ENCODE assay signal across 16 cellular contexts in the genomic region with DNA sequence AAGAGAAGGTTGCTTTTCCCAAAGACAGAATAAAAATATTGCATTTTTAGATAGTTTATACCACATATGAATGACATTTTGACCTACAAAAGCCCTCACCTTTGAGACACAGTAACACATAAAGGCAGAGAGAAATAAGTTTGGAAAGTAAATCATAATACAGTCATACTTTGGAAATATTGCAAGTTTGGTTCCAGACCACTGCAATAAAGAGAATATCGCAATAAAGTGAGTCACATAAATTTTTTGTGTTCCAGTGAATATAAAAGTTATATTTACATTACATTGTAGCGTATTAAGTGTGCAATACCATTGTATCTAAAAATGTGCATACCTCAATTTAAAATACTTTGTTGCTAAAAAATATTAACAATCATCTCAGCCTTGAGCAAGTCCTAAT. TPM values are rescaled to one million over a fixed set of nuclear protein-coding genes. Genes with fewer than 3 reads are reported as not detected.
DNase-seq lines count a peak whose midpoint lies in the region; ATAC-seq and TF ChIP-seq lines count a peak whose summit lies in the region.
"Had no signal": no experiment of that assay in that cellular context is flagged by ENCODE, and none has a peak within 500 bp of the region (broad histone marks: within the 10 kb centered on the region; RNA-seq: fewer than 3 reads in every experiment).

No MANE protein-coding gene starts in this region.

- H3K36me3 ChIP-seq in IMR-90 (ENCODE audit: control insufficient read depth, insufficient read depth, low read length) (no peaks in the 10 kb centered on the region), vagina (no peaks in the 10 kb centered on the region)
- H3K36me3 ChIP-seq: BE2C had no signal

- H2BK20ac ChIP-seq in IMR-90 (ENCODE audit: low read depth, low read length): no peak overlapping the region

- H3K27ac ChIP-seq in IMR-90 (ENCODE audit: insufficient read depth, low read length): no peak overlapping the region
- H3K27ac ChIP-seq in vagina: no peak overlapping the region

- no peak for TF ChIP-seq POLR2A in IMR-90 (IDR thresholded peaks at IDR 0.05; ENCODE audit: low read depth, low read length)
- no peak for TF ChIP-seq POLR2A in vagina (IDR thresholded peaks at IDR 0.05)

- no peak overlapping the region for H2AK5ac ChIP-seq in IMR-90 (ENCODE audit: low read depth, low read length)

- H3K4me3 ChIP-seq in IMR-90 (ENCODE audit: insufficient read depth, low read depth, low read length): no peak overlapping the region
- no peak overlapping the region for H3K4me3 ChIP-seq in fibroblast of pulmonary artery (replicated peaks; ENCODE audit: low read depth, low read length)
- H3K4me3 ChIP-seq in vagina: no peak overlapping the region

- CTCF ChIA-PET in IMR-90 (lab: Yijun Ruan, JAX): no interaction called here

- H3K56ac ChIP-seq in IMR-90 (ENCODE audit: extremely low read depth, insufficient read depth, low read length): no peak overlapping the region

- H2BK15ac ChIP-seq in IMR-90 (ENCODE audit: low read depth, low read length): no peak overlapping the region

- no TSS peak for BruUV-seq in IMR-90 (replicated peaks; lab: Mats Ljungman, UMichigan)

- H3K4me2 ChIP-seq in IMR-90 (ENCODE audit: low read depth, low read length): no peak overlapping the region

- POLR2A ChIA-PET in IMR-90 (lab: Charles Lee; ENCODE audit: unreplicated experiment): no interaction called here

- H3K4ac ChIP-seq in IMR-90 (ENCODE audit: low read depth, low read length): no peak overlapping the region

- dilution Hi-C loops in IMR-90 (cut with HindIII; ENCODE audit: low sequenced_read_pairs, unreplicated experiment): no loop called here

- no CpG with 5 or more reads among the region's 2 CpGs for WGBS in IMR-90 (ENCODE audit: extremely low coverage in 2 of 2, insufficient read length in 1 of 2), 2 experiments

- ATAC-seq in IMR-90 (ENCODE audit: low read depth) (no peak), HG02884 (IDR thresholded peaks at IDR 0.05; ENCODE audit: unreplicated experiment) (no peak)
- ATAC-seq: HepG2 had no signal

- TF ChIP-seq CTCF in IMR-90 (conservative IDR thresholded peaks at IDR 0.05; ENCODE audit: low read depth, low read length): no peak
- TF ChIP-seq CTCF in fibroblast of pulmonary artery (IDR thresholded peaks at IDR 0.05; ENCODE audit: low read length, missing control alignments): no peak
- no peak for TF ChIP-seq CTCF in vagina (IDR thresholded peaks at IDR 0.05)

- H2AFZ ChIP-seq in IMR-90 (replicated peaks; ENCODE audit: low read length, poor library complexity): no peak overlapping the region

- H3K4me1 ChIP-seq in IMR-90 (ENCODE audit: control insufficient read depth, insufficient read depth, low read length) (peaks cover 15% of the 10 kb centered on the region), vagina (no peaks in the 10 kb centered on the region)
- H3K4me1 ChIP-seq: BE2C, Caco-2 had no signal

- no peak overlapping the region for H3K9ac ChIP-seq in IMR-90 (ENCODE audit: low read depth, low read length)

- H4K8ac ChIP-seq in IMR-90 (ENCODE audit: low read depth in 2 of 2, low read length in 2 of 2): no peak overlapping the region

- H3K9me3 ChIP-seq in IMR-90 (ENCODE audit: control insufficient read depth, insufficient read depth, low read length) (peaks cover 7% of the 10 kb centered on the region; the same call in 1 of the 2 replicates), vagina (no peaks in the 10 kb centered on the region)
- H3K9me3 ChIP-seq: BE2C, Caco-2 had no signal

- peaks cover 3% of the 10 kb centered on the region for H4K20me1 ChIP-seq in IMR-90 (ENCODE audit: insufficient read depth, low read length)

- H3K79me1 ChIP-seq in IMR-90 (ENCODE audit: low read depth in 1 of 2, low read length in 2 of 2): peaks cover 0 to 14% of the 10 kb centered on the region in 2 experiments; a peak in 2 of 4 replicates

- H2BK5ac ChIP-seq in IMR-90 (ENCODE audit: low read depth, low read length, poor library complexity, severe bottlenecking): no peak overlapping the region

- H2AK9ac ChIP-seq in IMR-90 (replicated peaks; ENCODE audit: low read depth, low read length, poor library complexity): no peak overlapping the region

- DNase-seq in IMR-90 (no peak), dedifferentiated amniotic fluid mesenchymal stem cell (ENCODE audit: extremely low spot score) (peak; percentile 41), fibroblast of pulmonary artery (ENCODE audit: low read depth) (peak; percentile 20), GF-D8 (lab: John Stamatoyannopoulos, UW) (no peak), COLO829 (ENCODE audit: low spot score) (no peak), vagina (ENCODE audit: extremely low spot score in 2 of 2) (no peak)
- DNase-seq: ACHN; BE2C; C1 segment of cervical spinal cord; Caco-2; CD4-positive, CD25-positive, alpha-beta regulatory T cell; CD8-positive, alpha-beta memory T cell; GOT3; H7 had no signal

- no peak overlapping the region for H4K5ac ChIP-seq in IMR-90 (ENCODE audit: low read depth, low read length)

- no peak overlapping the region for H4K91ac ChIP-seq in IMR-90 (ENCODE audit: insufficient read depth, low read depth, low read length)

- H3K9me1 ChIP-seq in IMR-90 (ENCODE audit: insufficient read depth, low read length): peaks cover under 1% of the 10 kb centered on the region; the same call in 1 of the 2 replicates

- TF ChIP-seq RAD21 in IMR-90 (IDR thresholded peaks at IDR 0.05; ENCODE audit: low read length): no peak

- no peaks in the 10 kb centered on the region for H3K27me3 ChIP-seq in IMR-90 (ENCODE audit: control insufficient read depth, insufficient read depth, low read length)
- no peaks in the 10 kb centered on the region for H3K27me3 ChIP-seq in vagina
- H3K27me3 ChIP-seq: BE2C had no signal

- H3K14ac ChIP-seq in IMR-90 (replicated peaks; ENCODE audit: low read depth, low read length): no peak overlapping the region

- H2BK120ac ChIP-seq in IMR-90 (ENCODE audit: low read depth, low read length): no peak overlapping the region

- no peak overlapping the region for H3K23ac ChIP-seq in IMR-90 (ENCODE audit: low read depth, low read length)

- in situ Hi-C loops in IMR-90 (cut with MboI; ENCODE audit: low sequenced_read_pairs): no loop called here

- H3K18ac ChIP-seq in IMR-90 (ENCODE audit: low read depth, low read length): no peak overlapping the region

- intact Hi-C loops in IMR-90 (cut with micrococcal nuclease) (no loop called here), vagina (cut with DNase I) (no loop called here)

TF ChIP-seq in IMR-90, 13 proteins besides CTCF, POLR2A, EP300 and RAD21:
- TF ChIP-seq, protein P1, sequence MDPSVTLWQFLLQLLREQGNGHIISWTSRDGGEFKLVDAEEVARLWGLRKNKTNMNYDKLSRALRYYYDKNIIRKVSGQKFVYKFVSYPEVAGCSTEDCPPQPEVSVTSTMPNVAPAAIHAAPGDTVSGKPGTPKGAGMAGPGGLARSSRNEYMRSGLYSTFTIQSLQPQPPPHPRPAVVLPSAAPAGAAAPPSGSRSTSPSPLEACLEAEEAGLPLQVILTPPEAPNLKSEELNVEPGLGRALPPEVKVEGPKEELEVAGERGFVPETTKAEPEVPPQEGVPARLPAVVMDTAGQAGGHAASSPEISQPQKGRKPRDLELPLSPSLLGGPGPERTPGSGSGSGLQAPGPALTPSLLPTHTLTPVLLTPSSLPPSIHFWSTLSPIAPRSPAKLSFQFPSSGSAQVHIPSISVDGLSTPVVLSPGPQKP (IDR thresholded peaks at IDR 0.05; ENCODE audit: borderline replicate concordance, low read depth, low read length): no peak
- peak; percentile 44; the same call in 1 of the 2 replicates for TF ChIP-seq CEBPB (IDR thresholded peaks at IDR 0.05; ENCODE audit: low read depth, low read length)

RNA-seq across cellular contexts. Expression of a gene that starts 40.3 kb away (rescaled TPM):
- total RNA-seq in IMR-90 (2012; rRNA removed) (19.2 and 20.6 TPM in 2 replicates), vagina (52.5 TPM)
- polyA plus RNA-seq in IMR-90 (2012; rRNA removed): 19.7 and 23.8 TPM in 2 replicates
- polyA plus RNA-seq in IMR-90 (2012; cell fraction: cytosol; rRNA removed): 21.1 and 39.8 TPM in 2 replicates
- polyA plus RNA-seq in IMR-90 (2012; cell fraction: nucleus; rRNA removed; ENCODE audit: low replicate concordance): 8.1 and 11.2 TPM in 2 replicates
- polyA plus RNA-seq: HepG2 had no signal

Comparison
In these comparisons a context has a peak if more than half of its experiments do, and no peak if none do; other contexts are left out.
1. DNase-seq: peak in dedifferentiated amniotic fluid mesenchymal stem cell (single experiment) and fibroblast of pulmonary artery (single experiment); none in IMR-90 (single experiment), GF-D8 (single experiment), COLO829 (single experiment) and vagina (0 of 2).